14 cellular contexts compared by ENCODE assay signal in genomic region chr11:110524227-110524626, GRCh38.
A peak's percentile ranks its signal among the peaks of the same experiment; 100 is the strongest.
DNase-seq lines count a peak whose midpoint lies in the region; TF ChIP-seq lines count a peak whose summit lies in the region.
"Had no signal": no experiment of that assay in that cellular context is flagged by ENCODE, and none has a peak within 500 bp of the region (broad histone marks: within the 10 kb centered on the region; RNA-seq: fewer than 3 reads in every experiment).

No MANE protein-coding gene starts in this region.

- no peaks in the 10 kb centered on the region for H3K79me2 ChIP-seq in smooth muscle cell (ENCODE audit: low read depth)

- H3K36me3 ChIP-seq in smooth muscle cell (ENCODE audit: low read depth), result no peaks in the 10 kb centered on the region
- H3K36me3 ChIP-seq: Peyer's patch had no signal

- no peak for TF ChIP-seq CTCF in smooth muscle cell (IDR thresholded peaks at IDR 0.05; ENCODE audit: borderline replicate concordance, insufficient read depth, poor library complexity, severe bottlenecking)

- H2AFZ ChIP-seq in smooth muscle cell (ENCODE audit: low read depth), result no peak overlapping the region

- no peak overlapping the region for H3K4me2 ChIP-seq in smooth muscle cell

- peak overlapping the region; percentile 63 for H3K27ac ChIP-seq in smooth muscle cell (ENCODE audit: low read depth)
- no peak overlapping the region for H3K27ac ChIP-seq in substantia nigra (ENCODE audit: low read depth, low read length, poor library complexity, severe bottlenecking)

- H3K4me3 ChIP-seq in smooth muscle cell, result no peak overlapping the region
- H3K4me3 ChIP-seq: K562, Peyer's patch had no signal

- DNase-seq in NCI-H1694 treated with DMSO at 0.1 percent for 48 hours (lab: John Stamatoyannopoulos, UW) (peak; percentile 5), NCI-H1694 (lab: John Stamatoyannopoulos, UW) (no peak), RPMI7951 (ENCODE audit: low read depth) (peak; percentile 26), fibroblast of peridontal ligament (ENCODE audit: extremely low read depth) (peak; percentile 74), smooth muscle cell (lab: John Stamatoyannopoulos, UW; ENCODE audit: unreplicated experiment) (no peak), substantia nigra (lab: John Stamatoyannopoulos, UW) (no peak), NCI-H1436 treated with DMSO at 0.1 percent for 48 hours (lab: John Stamatoyannopoulos, UW) (no peak), RPMI8226 (no peak)
- DNase-seq: 8988T; left ventricle myocardium superior; Peyer's patch; stimulated activated CD4-positive, alpha-beta T cell treated with anti-CD3 and anti-CD28 coated beads, Interleukin-2, amount 100 ng/mL, for 48 hours; stimulated activated naive CD8-positive, alpha-beta T cell treated with anti-CD3 and anti-CD28 coated beads, Interleukin-15, amount 100 ng/mL, for 72 hours had no signal

- WGBS in smooth muscle cell (ENCODE audit: low lambda C conversion rate), result 31% methylated on average over 6 of the region's 6 CpGs

- no peaks in the 10 kb centered on the region for H3K27me3 ChIP-seq in smooth muscle cell (ENCODE audit: low read depth)
- H3K27me3 ChIP-seq: Peyer's patch had no signal

- H3K9ac ChIP-seq in smooth muscle cell (ENCODE audit: low read depth), result no peak overlapping the region

- H3F3A ChIP-seq in smooth muscle cell (ENCODE audit: low read depth), result no peaks in the 10 kb centered on the region

- peaks cover 5% of the 10 kb centered on the region for H3K9me3 ChIP-seq in smooth muscle cell (replicated peaks; ENCODE audit: low read depth)
- H3K9me3 ChIP-seq: Peyer's patch had no signal

- H3K4me1 ChIP-seq in smooth muscle cell (ENCODE audit: low read depth), result no peaks in the 10 kb centered on the region

- no peaks in the 10 kb centered on the region for H4K20me1 ChIP-seq in smooth muscle cell (ENCODE audit: low read depth)

Comparison
In these comparisons a context has a peak if more than half of its experiments do, and no peak if none do; other contexts are left out.
1. DNase-seq: peak in NCI-H1694 treated with DMSO at 0.1 percent for 48 hours (single experiment), RPMI7951 (single experiment) and fibroblast of peridontal ligament (single experiment); none in NCI-H1694 (single experiment), smooth muscle cell (single experiment), substantia nigra (0 of 49), NCI-H1436 treated with DMSO at 0.1 percent for 48 hours (single experiment) and RPMI8226 (single experiment).